ENCODE assay signal across 8 cellular contexts in the genomic region with DNA sequence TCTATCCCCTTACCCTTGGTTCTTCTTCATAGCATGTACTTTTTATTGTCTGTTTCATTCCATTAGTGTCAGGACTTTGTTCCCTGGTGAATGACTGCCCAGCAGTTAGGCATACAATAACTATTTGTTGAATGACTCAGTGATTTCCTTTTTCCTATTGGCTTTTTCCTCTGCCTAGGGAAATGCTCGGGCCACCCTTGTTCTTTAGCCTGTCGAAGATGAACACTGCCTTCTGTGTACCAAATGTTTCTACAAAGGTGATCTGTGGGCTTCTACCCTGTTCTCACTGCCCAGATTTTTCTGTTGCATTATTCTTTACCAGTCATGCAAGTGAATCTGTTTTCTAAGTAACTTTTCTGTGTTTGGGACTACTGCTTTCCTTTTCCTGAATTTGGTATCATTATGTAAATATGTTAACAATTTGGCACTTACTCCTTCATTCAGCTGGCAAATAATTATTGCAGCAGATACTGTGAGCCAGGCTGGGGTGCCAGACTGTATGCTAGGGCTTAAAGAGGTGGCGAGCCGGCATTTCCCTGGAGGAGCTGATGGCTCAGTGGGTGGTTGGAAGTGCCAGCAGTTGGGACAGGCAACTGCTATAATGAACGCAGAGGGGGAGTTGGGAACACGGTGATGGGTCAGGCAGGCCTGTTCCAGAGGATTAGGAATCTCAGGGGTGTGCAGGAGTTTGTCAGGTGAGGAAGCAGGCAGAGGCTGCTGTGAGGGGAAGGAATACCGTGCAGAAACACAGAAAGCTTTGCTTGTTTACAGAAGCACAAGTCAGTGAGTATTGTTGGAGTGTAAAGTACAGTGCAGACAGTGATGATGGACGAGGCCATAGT. TPM values are rescaled to one million over a fixed set of nuclear protein-coding genes. Genes with fewer than 3 reads are reported as not detected.
A peak's percentile ranks its signal among the peaks of the same experiment; 100 is the strongest.
DNase-seq lines count a peak whose midpoint lies in the region; ATAC-seq, FAIRE-seq and TF ChIP-seq lines count a peak whose summit lies in the region.

No MANE protein-coding gene starts in this region.

- intact Hi-C loops in heart right ventricle (cut with DNase I), result loop anchor here in 1 of 10 donors (10.0 kb wide), 1 partner anchor 56 kb away; no protein-coding TSS in a partner anchor
- intact Hi-C loops in psoas muscle (cut with DNase I), result no loop called here

- no peaks in the 10 kb centered on the region for H3K9me3 ChIP-seq in heart right ventricle
- H3K9me3 ChIP-seq in psoas muscle, result no peaks in the 10 kb centered on the region

- no peak for TF ChIP-seq CTCF in heart right ventricle (IDR thresholded peaks at IDR 0.05)
- no peak for TF ChIP-seq CTCF in psoas muscle (IDR thresholded peaks at IDR 0.05)
- no peak for TF ChIP-seq CTCF in D721Med (IDR thresholded peaks at IDR 0.05; ENCODE audit: insufficient read depth, missing control alignments)

- DNase-seq in ELR (ENCODE audit: low read depth), result peak; percentile 76
- DNase-seq in T1000 (lab: John Stamatoyannopoulos, UW), result peak; percentile 2
- no peak for DNase-seq in heart right ventricle
- no peak for DNase-seq in psoas muscle
- DNase-seq in D721Med (ENCODE audit: insufficient read length, low spot score), result no peak
- no peak for DNase-seq in NAMALWA (ENCODE audit: low spot score)
- DNase-seq in OCI-M1 (lab: John Stamatoyannopoulos, UW), result no peak

- H3K27ac ChIP-seq in heart right ventricle (peak overlapping the region in 2 of 10 donors; percentile 4 to 25), psoas muscle (peak overlapping the region; percentile 39)

- H3K27me3 ChIP-seq in heart right ventricle (no peaks in the 10 kb centered on the region), psoas muscle (ENCODE audit: insufficient read depth in 3 of 3, low read length in 2 of 3) (no peaks in the 10 kb centered on the region)

- WGBS in heart right ventricle, 2 donors, result 47 to 55% methylated on average over 8 of the region's 8 CpGs
- WGBS in psoas muscle, 3 donors, result 23 to 39% (median 34%) methylated on average over 8 of the region's 8 CpGs

- no peak overlapping the region for H3K4me3 ChIP-seq in heart right ventricle
- no peak overlapping the region for H3K4me3 ChIP-seq in psoas muscle

- H3K4me1 ChIP-seq in heart right ventricle, result peaks cover 2 to 36% (median 17%) of the 10 kb centered on the region in 9 donors
- H3K4me1 ChIP-seq in psoas muscle, result peaks cover 34% of the 10 kb centered on the region

- no peak for FAIRE-seq in D721Med (lab: Jason Lieb, UNC)

- ATAC-seq in heart right ventricle (peak in 6 of 8 donors; percentile 46 to 70 (median 62)), psoas muscle (peak; percentile 48 to 73 (median 58)), GM18909 (IDR thresholded peaks at IDR 0.05; ENCODE audit: poor library complexity, unreplicated experiment) (no peak)

- peaks cover 0 to 8% (median 0%) of the 10 kb centered on the region in 9 donors for H3K36me3 ChIP-seq in heart right ventricle
- no peaks in the 10 kb centered on the region for H3K36me3 ChIP-seq in psoas muscle (ENCODE audit: insufficient read depth in 1 of 2, low read depth in 1 of 2)

RNA-seq across cellular contexts. Expression of gene KDM4C, which starts 30.6 kb away (rescaled TPM):
- 10 to 100 TPM; 12.2 to 18.2 (median 14.9) TPM for total RNA-seq in heart right ventricle
- 1 to 10 TPM; 6.1 to 7.5 TPM for polyA plus RNA-seq in heart right ventricle
- 10 to 100 TPM; 10.1 to 13.0 (median 12.1) TPM for total RNA-seq in psoas muscle
- polyA plus RNA-seq in psoas muscle, result 1 to 10 TPM; 2.7 to 5.9 (median 3.7) TPM

Comparison
In these comparisons a context has a peak if more than half of its experiments do, and no peak if none do; other contexts are left out.
1. DNase-seq: peak in ELR (single experiment) and T1000 (single experiment); none in heart right ventricle (0 of 2), psoas muscle (0 of 2), D721Med (single experiment), NAMALWA (single experiment) and OCI-M1 (single experiment).